1 cellular context compared by ENCODE assay signal in genomic region chr10:15084502-15084922, GRCh38.
TF ChIP-seq lines count a peak whose summit lies in the region.

No MANE protein-coding gene starts in this region.

TF ChIP-seq in K562, 482 proteins besides CTCF, POLR2A, EP300 and RAD21:
- TF ChIP-seq TEAD2 (tag; IDR thresholded peaks at IDR 0.05) (peak; percentile 55; the same call in 1 of the 2 replicates), DDX20 (tag; IDR thresholded peaks at IDR 0.05; ENCODE audit: low read depth) (no peak), MITF (IDR thresholded peaks at IDR 0.05) (no peak), NFYB (IDR thresholded peaks at IDR 0.05; ENCODE audit: extremely low read depth, insufficient read length) (peak; percentile 79), ZBTB1 (CRISPR knock-in tag; IDR thresholded peaks at IDR 0.05; ENCODE audit: borderline replicate concordance, low read depth) (no peak), KHSRP (IDR thresholded peaks at IDR 0.05) (no peak), POLR2B (IDR thresholded peaks at IDR 0.05; ENCODE audit: low read depth, partially characterized antibody) (no peak), RBM25 (IDR thresholded peaks at IDR 0.05; ENCODE audit: low read depth, low read length, severe bottlenecking) (peak; percentile 26), FOXA3 (CRISPR knock-in tag; conservative IDR thresholded peaks at IDR 0.05 in 1 of 2, IDR thresholded peaks at IDR 0.05 in 1 of 2) (peak; percentile 46 to 57; a peak in 3 of 4 replicates), HEY1 (CRISPR knock-in tag; IDR thresholded peaks at IDR 0.05; ENCODE audit: borderline replicate concordance) (no peak), ARID1B (IDR thresholded peaks at IDR 0.05) (no peak), RREB1 (CRISPR knock-in tag; IDR thresholded peaks at IDR 0.05) (no peak), KDM1A (IDR thresholded peaks at IDR 0.05) (0 out of 4 replicates have a peak, but pooled peaks of 1 of the 2 experiments have one; percentile 11), HMBOX1 (IDR thresholded peaks at IDR 0.05) (no peak)
